23 cellular contexts compared by ENCODE assay signal in the genomic region with DNA sequence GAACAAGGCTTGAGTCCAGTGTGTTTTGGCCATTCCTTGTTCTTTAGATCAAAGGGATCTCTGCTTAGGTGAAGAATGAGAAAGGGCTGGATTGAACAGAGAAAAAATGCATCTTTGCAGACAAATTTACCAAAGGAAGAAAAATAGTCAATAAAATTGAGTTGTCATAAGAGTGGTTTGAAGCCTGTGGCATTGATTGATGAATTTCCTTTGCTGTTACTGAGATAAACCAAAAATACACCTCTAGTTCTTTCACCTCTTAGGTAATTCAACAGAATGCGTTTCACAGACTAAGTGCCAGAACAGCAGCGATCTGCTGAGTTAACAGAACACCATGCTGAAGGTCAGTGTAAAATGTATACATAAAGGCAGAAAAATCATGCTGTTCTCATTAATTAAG.
"Had no signal": no experiment of that assay in that cellular context is flagged by ENCODE, and none has a peak within 500 bp of the region (broad histone marks: within the 10 kb centered on the region; RNA-seq: fewer than 3 reads in every experiment).

No MANE protein-coding gene starts in this region.

- DNase-seq: naive B cell; naive thymus-derived CD8-positive, alpha-beta T cell; nephron progenitor cell; occipital lobe; ovary; posterior cingulate gyrus; psoas muscle; right cardiac atrium; right lobe of liver; sigmoid colon; small intestine; stimulated activated CD4-positive, alpha-beta T cell treated with anti-CD3 and anti-CD28 coated beads, Interleukin-15, amount 100 ng/mL, for 24 hours; stimulated activated CD4-positive, alpha-beta T cell treated with anti-CD3 and anti-CD28 coated beads, Interleukin-2, amount 100 ng/mL, for 24 hours; stimulated activated CD4-positive, alpha-beta T cell treated with anti-CD3 and anti-CD28 coated beads, Interleukin-2, amount 100 ng/mL, for 48 hours; stimulated activated CD4-positive, alpha-beta T cell treated with anti-CD3 and anti-CD28 coated beads, Interleukin-4, amount 100 ng/mL, for 24 hours; stimulated activated naive B cell treated with anti-CD40 and anti-IgM and Interleukin-4, amounts not matched to agents 10 μg/mL and 1 μg/mL and 100 μg/mL, for 72 hours; stimulated activated naive CD4-positive, alpha-beta T cell treated with Interleukin-2 at 50 U/mL for 16 hours; stomach; testis; tibial artery; transverse colon; upper lobe of right lung; uterus had no signal
